20 cellular contexts compared by ENCODE assay signal in the genomic region with DNA sequence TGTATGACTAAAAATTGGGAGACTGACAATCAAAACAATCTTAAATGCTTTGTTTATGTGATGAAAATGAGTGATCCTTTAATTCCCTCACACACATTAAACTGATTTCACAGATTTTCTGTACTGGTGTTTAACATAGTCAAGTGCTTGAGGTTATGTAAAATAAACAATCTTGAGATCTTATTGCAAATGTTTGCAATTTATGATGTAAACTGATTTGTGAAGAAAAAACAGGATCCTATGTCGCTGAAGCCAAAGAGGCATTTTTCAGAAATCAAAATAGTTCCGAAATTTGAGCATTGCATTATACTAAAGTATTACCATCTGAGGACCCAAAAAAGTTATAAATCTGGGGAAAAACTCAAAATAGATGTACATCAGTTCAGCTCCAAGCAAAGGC. TPM values are rescaled to one million over a fixed set of nuclear protein-coding genes. Genes with fewer than 3 reads are reported as not detected.
"Had no signal": no experiment of that assay in that cellular context is flagged by ENCODE, and none has a peak within 500 bp of the region (broad histone marks: within the 10 kb centered on the region; RNA-seq: fewer than 3 reads in every experiment).

No MANE protein-coding gene starts in this region.

- DNase-seq: colonic mucosa; dermis blood vessel endothelial cell; kidney; left cardiac atrium; left ventricle myocardium inferior; mesenchymal stem cell; midbrain; nucleus accumbens; ovary; stimulated activated CD4-positive, alpha-beta T cell treated with anti-CD3 and anti-CD28 coated beads, Interleukin-2, amount 100 ng/mL, for 48 hours; stimulated activated naive CD8-positive, alpha-beta T cell treated with anti-CD3 and anti-CD28 coated beads, Interleukin-15, Interleukin-2, amounts not matched to agents 100 U/mL and 50 U/mL, for 24 hours; thyroid gland; uterus had no signal

- FAIRE-seq: kidney had no signal

- H3K36me3 ChIP-seq: colonic mucosa, gastroesophageal sphincter, left ventricle myocardium inferior, neural progenitor cell, ovary, thyroid gland, upper lobe of left lung, uterus had no signal

- H2AFZ ChIP-seq: hepatocyte had no signal

- ATAC-seq: gastroesophageal sphincter; stimulated activated naive CD8-positive, alpha-beta T cell treated with anti-CD3 and anti-CD28 coated beads, Interleukin-15, Interleukin-2, amounts not matched to agents 100 U/mL and 50 U/mL, for 24 hours had no signal

- H3K79me2 ChIP-seq: hepatocyte had no signal

- H3K9me3 ChIP-seq: colonic mucosa, left ventricle myocardium inferior, suprapubic skin, thyroid gland, upper lobe of left lung, uterus had no signal

- H3K4me1 ChIP-seq: colonic mucosa had no signal

- H3K27ac ChIP-seq: colonic mucosa, gastroesophageal sphincter, hepatocyte, left ventricle myocardium inferior, neural progenitor cell, ovary, suprapubic skin, thyroid gland, upper lobe of left lung, uterus had no signal

- H3K4me3 ChIP-seq: colonic mucosa, gastroesophageal sphincter, hepatocyte, left ventricle myocardium inferior, lung, ovary, suprapubic skin, thyroid gland, upper lobe of left lung, uterus had no signal

- H3K9ac ChIP-seq: neural progenitor cell had no signal

RNA-seq across cellular contexts. Expression of gene SHOX2, which starts 12.7 kb away (rescaled TPM):
- total RNA-seq: colonic mucosa, dermis blood vessel endothelial cell, fibroblast of villous mesenchyme had no signal
